Comparison of ENCODE assay signal across 1 cellular context in the genomic region with DNA sequence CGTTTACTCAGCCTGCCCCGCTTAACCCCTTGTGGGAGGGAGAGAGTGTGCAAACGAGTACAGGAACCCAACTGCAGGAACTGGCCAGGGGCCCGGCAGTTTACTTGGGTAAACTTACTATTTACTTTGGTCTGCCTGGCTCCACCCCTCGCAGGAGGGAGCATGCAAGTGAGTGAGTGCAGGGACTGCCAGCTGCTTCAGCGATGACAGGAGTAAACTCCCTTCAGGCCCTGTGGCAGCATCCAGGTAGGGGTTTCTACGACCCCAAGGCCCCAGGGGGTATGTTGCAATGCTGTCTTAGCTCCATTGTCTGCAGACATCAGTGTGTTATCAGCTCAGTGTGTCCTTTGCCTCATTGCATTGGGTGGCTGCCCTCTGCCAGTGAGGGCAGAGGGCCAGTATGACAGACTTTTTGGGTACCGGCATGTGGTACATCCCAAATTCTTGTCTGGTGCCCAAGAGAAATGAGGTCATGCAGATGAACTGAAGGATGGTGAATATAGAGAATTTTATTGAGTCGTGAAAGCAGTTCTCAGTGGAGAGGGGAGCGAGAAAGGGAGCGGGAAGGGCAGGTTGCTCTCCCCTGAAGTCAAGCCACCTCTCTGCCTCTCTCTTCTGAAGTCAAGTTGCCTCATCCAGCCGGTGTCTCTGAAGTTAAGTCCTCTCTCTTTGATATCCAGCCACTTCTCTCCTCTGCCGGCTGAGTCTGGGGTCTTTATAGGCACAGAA.
TF ChIP-seq lines count a peak whose summit lies in the region.

No MANE protein-coding gene starts in this region.

TF ChIP-seq in H1, 55 proteins besides CTCF, POLR2A, EP300 and RAD21:
- peak; percentile 42 for TF ChIP-seq CTBP2 (IDR thresholded peaks at IDR 0.05; ENCODE audit: borderline replicate concordance, insufficient read depth, insufficient read length, low read length)
- TF ChIP-seq SIN3A (conservative IDR thresholded peaks at IDR 0.05 in 1 of 2, IDR thresholded peaks at IDR 0.05 in 1 of 2; ENCODE audit: low read depth in 1 of 2, low read length in 2 of 2), result peak in 1 of 2 experiments; percentile 69; a peak in 2 of 4 replicates
- no peak for TF ChIP-seq USF2 (IDR thresholded peaks at IDR 0.05; ENCODE audit: low read length)
- no peak for TF ChIP-seq RNF2 (IDR thresholded peaks at IDR 0.05; ENCODE audit: borderline replicate concordance, low read depth, low read length, missing control alignments, poor library complexity, severe bottlenecking)
- TF ChIP-seq CEBPB (IDR thresholded peaks at IDR 0.05; ENCODE audit: low read depth, low read length), result peak; percentile 91
- peak; percentile 35 for TF ChIP-seq ASH2L (IDR thresholded peaks at IDR 0.05; ENCODE audit: low read length)
